Comparison of ENCODE assay signal across 1 cellular context in genomic region chr3:195442573-195443390, GRCh38.
A peak's percentile ranks its signal among the peaks of the same experiment; 100 is the strongest.
TF ChIP-seq lines count a peak whose summit lies in the region.

A gene with protein sequence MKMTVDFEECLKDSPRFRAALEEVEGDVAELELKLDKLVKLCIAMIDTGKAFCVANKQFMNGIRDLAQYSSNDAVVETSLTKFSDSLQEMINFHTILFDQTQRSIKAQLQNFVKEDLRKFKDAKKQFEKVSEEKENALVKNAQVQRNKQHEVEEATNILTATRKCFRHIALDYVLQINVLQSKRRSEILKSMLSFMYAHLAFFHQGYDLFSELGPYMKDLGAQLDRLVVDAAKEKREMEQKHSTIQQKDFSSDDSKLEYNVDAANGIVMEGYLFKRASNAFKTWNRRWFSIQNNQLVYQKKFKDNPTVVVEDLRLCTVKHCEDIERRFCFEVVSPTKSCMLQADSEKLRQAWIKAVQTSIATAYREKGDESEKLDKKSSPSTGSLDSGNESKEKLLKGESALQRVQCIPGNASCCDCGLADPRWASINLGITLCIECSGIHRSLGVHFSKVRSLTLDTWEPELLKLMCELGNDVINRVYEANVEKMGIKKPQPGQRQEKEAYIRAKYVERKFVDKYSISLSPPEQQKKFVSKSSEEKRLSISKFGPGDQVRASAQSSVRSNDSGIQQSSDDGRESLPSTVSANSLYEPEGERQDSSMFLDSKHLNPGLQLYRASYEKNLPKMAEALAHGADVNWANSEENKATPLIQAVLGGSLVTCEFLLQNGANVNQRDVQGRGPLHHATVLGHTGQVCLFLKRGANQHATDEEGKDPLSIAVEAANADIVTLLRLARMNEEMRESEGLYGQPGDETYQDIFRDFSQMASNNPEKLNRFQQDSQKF (minus strand): TSS chr3:195443020. CDS start chr3:195442847, 173 bp downstream.

TF ChIP-seq in K562, 482 proteins besides CTCF, POLR2A, EP300 and RAD21 (continued from another document and continues in another):
- TF ChIP-seq GABPA (tag; conservative IDR thresholded peaks at IDR 0.05; ENCODE audit: low read depth) (peak; percentile 86), ZNF431 (CRISPR knock-in tag; IDR thresholded peaks at IDR 0.05) (0 out of 2 replicates have a peak, but pooled peaks have one; percentile 30), FOXK1 (CRISPR knock-in tag; IDR thresholded peaks at IDR 0.05; ENCODE audit: borderline replicate concordance) (no peak), RBM22 (IDR thresholded peaks at IDR 0.05; ENCODE audit: low read depth, low read length, poor library complexity, severe bottlenecking) (peak; percentile 99), FIP1L1 (IDR thresholded peaks at IDR 0.05; ENCODE audit: low read depth, low read length, poor library complexity, severe bottlenecking) (peak; percentile 67), CREBBP (IDR thresholded peaks at IDR 0.05; ENCODE audit: low read depth, low read length) (no peak), RFX1 (IDR thresholded peaks at IDR 0.05) (peak; percentile 99), PRDM10 (IDR thresholded peaks at IDR 0.05; ENCODE audit: partially characterized antibody) (no peak), RCOR1 (IDR thresholded peaks at IDR 0.05; ENCODE audit: borderline replicate concordance in 1 of 2, low read depth in 2 of 2, low read length in 2 of 2) (peak in 1 of 2 experiments; percentile 44; a peak in 2 of 4 replicates), RNF2 (IDR thresholded peaks at IDR 0.05) (0 out of 2 replicates have a peak, but pooled peaks have one; percentile 61), RBM34 (IDR thresholded peaks at IDR 0.05; ENCODE audit: borderline replicate concordance, insufficient read depth, low read length) (peak; percentile 97), ZNF133 (CRISPR knock-in tag; IDR thresholded peaks at IDR 0.05) (no peak), ZBTB17 (CRISPR knock-in tag; IDR thresholded peaks at IDR 0.05) (peak; percentile 58; the same call in 1 of the 2 replicates), NR4A1 (CRISPR knock-in tag; IDR thresholded peaks at IDR 0.05) (no peak), NR4A1 (tag; IDR thresholded peaks at IDR 0.05) (peak; percentile 44; the same call in 1 of the 2 replicates), TAL1 (IDR thresholded peaks at IDR 0.05) (no peak), ARHGAP35 (IDR thresholded peaks at IDR 0.05; ENCODE audit: partially characterized antibody) (no peak), POLR2AphosphoS5 (IDR thresholded peaks at IDR 0.05; ENCODE audit: control insufficient read depth, insufficient read depth, low read depth, low read length) (peak; percentile 64), POLR2G (IDR thresholded peaks at IDR 0.05; ENCODE audit: low read depth, low read length) (peak; percentile 99), ZFX (CRISPR knock-in tag; IDR thresholded peaks at IDR 0.05) (peak; percentile 99), BCL6 (CRISPR knock-in tag; IDR thresholded peaks at IDR 0.05) (no peak), TCF15 (CRISPR knock-in tag; IDR thresholded peaks at IDR 0.05) (no peak), SPI1 (IDR thresholded peaks at IDR 0.05; ENCODE audit: borderline replicate concordance, low read depth, low read length) (0 out of 2 replicates have a peak, but pooled peaks have one; percentile 36), HNRNPLL (IDR thresholded peaks at IDR 0.05; ENCODE audit: low read depth, low read length, poor library complexity, severe bottlenecking) (peak; percentile 98), ZNF347 (CRISPR knock-in tag; IDR thresholded peaks at IDR 0.05; ENCODE audit: low read depth) (no peak), HBP1 (CRISPR knock-in tag; IDR thresholded peaks at IDR 0.05) (no peak), ERF (CRISPR knock-in tag; IDR thresholded peaks at IDR 0.05) (peak; percentile 92), RBFOX2 (IDR thresholded peaks at IDR 0.05; ENCODE audit: low read depth, low read length) (peak; percentile 96), KLF1 (tag; IDR thresholded peaks at IDR 0.05) (peak; percentile 96), ESRRA (IDR thresholded peaks at IDR 0.05; ENCODE audit: borderline replicate concordance, low read depth) (peak; percentile 70; the same call in 1 of the 2 replicates), TCF3 (CRISPR knock-in tag; IDR thresholded peaks at IDR 0.05) (peak; percentile 38; the same call in 1 of the 2 replicates), SREBF2 (CRISPR knock-in tag; IDR thresholded peaks at IDR 0.05) (no peak), ZNF639 (CRISPR knock-in tag; conservative IDR thresholded peaks at IDR 0.05 in 1 of 2, IDR thresholded peaks at IDR 0.05 in 1 of 2) (peak in 1 of 2 experiments; percentile 63; a peak in 1 of 4 replicates), POLR2B (IDR thresholded peaks at IDR 0.05; ENCODE audit: low read depth, partially characterized antibody) (peak; percentile 10), TCF7L2 (IDR thresholded peaks at IDR 0.05; ENCODE audit: low read depth, low read length) (no peak), RBM25 (IDR thresholded peaks at IDR 0.05; ENCODE audit: low read depth, low read length, severe bottlenecking) (peak; percentile 100), RAD51 (IDR thresholded peaks at IDR 0.05; ENCODE audit: borderline replicate concordance, low read depth) (peak; percentile 97), GABPB1 (CRISPR knock-in tag; IDR thresholded peaks at IDR 0.05) (peak; percentile 87), POLR2H (tag; IDR thresholded peaks at IDR 0.05; ENCODE audit: low read depth) (peak; percentile 89)
- TF ChIP-seq, protein P1, sequence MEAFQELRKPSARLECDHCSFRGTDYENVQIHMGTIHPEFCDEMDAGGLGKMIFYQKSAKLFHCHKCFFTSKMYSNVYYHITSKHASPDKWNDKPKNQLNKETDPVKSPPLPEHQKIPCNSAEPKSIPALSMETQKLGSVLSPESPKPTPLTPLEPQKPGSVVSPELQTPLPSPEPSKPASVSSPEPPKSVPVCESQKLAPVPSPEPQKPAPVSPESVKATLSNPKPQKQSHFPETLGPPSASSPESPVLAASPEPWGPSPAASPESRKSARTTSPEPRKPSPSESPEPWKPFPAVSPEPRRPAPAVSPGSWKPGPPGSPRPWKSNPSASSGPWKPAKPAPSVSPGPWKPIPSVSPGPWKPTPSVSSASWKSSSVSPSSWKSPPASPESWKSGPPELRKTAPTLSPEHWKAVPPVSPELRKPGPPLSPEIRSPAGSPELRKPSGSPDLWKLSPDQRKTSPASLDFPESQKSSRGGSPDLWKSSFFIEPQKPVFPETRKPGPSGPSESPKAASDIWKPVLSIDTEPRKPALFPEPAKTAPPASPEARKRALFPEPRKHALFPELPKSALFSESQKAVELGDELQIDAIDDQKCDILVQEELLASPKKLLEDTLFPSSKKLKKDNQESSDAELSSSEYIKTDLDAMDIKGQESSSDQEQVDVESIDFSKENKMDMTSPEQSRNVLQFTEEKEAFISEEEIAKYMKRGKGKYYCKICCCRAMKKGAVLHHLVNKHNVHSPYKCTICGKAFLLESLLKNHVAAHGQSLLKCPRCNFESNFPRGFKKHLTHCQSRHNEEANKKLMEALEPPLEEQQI (IDR thresholded peaks at IDR 0.05): no peak
- TF ChIP-seq, protein P2, sequence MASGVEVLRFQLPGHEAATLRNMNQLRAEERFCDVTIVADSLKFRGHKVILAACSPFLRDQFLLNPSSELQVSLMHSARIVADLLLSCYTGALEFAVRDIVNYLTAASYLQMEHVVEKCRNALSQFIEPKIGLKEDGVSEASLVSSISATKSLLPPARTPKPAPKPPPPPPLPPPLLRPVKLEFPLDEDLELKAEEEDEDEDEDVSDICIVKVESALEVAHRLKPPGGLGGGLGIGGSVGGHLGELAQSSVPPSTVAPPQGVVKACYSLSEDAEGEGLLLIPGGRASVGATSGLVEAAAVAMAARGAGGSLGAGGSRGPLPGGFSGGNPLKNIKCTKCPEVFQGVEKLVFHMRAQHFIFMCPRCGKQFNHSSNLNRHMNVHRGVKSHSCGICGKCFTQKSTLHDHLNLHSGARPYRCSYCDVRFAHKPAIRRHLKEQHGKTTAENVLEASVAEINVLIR (CRISPR knock-in tag; IDR thresholded peaks at IDR 0.05): peak; percentile 15; the same call in 1 of the 2 replicates
- TF ChIP-seq, protein P3, sequence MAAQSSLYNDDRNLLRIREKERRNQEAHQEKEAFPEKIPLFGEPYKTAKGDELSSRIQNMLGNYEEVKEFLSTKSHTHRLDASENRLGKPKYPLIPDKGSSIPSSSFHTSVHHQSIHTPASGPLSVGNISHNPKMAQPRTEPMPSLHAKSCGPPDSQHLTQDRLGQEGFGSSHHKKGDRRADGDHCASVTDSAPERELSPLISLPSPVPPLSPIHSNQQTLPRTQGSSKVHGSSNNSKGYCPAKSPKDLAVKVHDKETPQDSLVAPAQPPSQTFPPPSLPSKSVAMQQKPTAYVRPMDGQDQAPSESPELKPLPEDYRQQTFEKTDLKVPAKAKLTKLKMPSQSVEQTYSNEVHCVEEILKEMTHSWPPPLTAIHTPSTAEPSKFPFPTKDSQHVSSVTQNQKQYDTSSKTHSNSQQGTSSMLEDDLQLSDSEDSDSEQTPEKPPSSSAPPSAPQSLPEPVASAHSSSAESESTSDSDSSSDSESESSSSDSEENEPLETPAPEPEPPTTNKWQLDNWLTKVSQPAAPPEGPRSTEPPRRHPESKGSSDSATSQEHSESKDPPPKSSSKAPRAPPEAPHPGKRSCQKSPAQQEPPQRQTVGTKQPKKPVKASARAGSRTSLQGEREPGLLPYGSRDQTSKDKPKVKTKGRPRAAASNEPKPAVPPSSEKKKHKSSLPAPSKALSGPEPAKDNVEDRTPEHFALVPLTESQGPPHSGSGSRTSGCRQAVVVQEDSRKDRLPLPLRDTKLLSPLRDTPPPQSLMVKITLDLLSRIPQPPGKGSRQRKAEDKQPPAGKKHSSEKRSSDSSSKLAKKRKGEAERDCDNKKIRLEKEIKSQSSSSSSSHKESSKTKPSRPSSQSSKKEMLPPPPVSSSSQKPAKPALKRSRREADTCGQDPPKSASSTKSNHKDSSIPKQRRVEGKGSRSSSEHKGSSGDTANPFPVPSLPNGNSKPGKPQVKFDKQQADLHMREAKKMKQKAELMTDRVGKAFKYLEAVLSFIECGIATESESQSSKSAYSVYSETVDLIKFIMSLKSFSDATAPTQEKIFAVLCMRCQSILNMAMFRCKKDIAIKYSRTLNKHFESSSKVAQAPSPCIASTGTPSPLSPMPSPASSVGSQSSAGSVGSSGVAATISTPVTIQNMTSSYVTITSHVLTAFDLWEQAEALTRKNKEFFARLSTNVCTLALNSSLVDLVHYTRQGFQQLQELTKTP (IDR thresholded peaks at IDR 0.05; ENCODE audit: low read depth in 1 of 2, partially characterized antibody in 2 of 2): no peak
- TF ChIP-seq, protein P4, sequence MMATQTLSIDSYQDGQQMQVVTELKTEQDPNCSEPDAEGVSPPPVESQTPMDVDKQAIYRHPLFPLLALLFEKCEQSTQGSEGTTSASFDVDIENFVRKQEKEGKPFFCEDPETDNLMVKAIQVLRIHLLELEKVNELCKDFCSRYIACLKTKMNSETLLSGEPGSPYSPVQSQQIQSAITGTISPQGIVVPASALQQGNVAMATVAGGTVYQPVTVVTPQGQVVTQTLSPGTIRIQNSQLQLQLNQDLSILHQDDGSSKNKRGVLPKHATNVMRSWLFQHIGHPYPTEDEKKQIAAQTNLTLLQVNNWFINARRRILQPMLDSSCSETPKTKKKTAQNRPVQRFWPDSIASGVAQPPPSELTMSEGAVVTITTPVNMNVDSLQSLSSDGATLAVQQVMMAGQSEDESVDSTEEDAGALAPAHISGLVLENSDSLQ (IDR thresholded peaks at IDR 0.05): peak; percentile 100
